ENCODE assay signal across 13 cellular contexts in genomic region chr6:90454835-90455427, GRCh38.
"Had no signal": no experiment of that assay in that cellular context is flagged by ENCODE, and none has a peak within 500 bp of the region (broad histone marks: within the 10 kb centered on the region; RNA-seq: fewer than 3 reads in every experiment).

No MANE protein-coding gene starts in this region.

- ATAC-seq: activated T-cell treated with anti-CD3 and anti-CD28 coated beads, Interleukin-2, amount 50 U/mL, for 4 hours; natural killer cell; stimulated activated effector memory CD8-positive, alpha-beta T cell treated with anti-CD3 and anti-CD28 coated beads, Interleukin-12 subunit alpha, Interleukin-12 subunit beta, amount 100 ng/mL, for 72 hours had no signal

- H3K27me3 ChIP-seq: dorsolateral prefrontal cortex, neutrophil, thyroid gland had no signal

- H3K4me1 ChIP-seq: parathyroid adenoma, thyroid gland had no signal

- H3K36me3 ChIP-seq: left ventricle myocardium inferior, neutrophil, thyroid gland had no signal

- H3K79me2 ChIP-seq: parathyroid adenoma had no signal

- H2AFZ ChIP-seq: parathyroid adenoma had no signal

- H3K9me3 ChIP-seq: left ventricle myocardium inferior, neutrophil, thyroid gland had no signal

- H3K9ac ChIP-seq: parathyroid adenoma had no signal

- H3K4me3 ChIP-seq: dorsolateral prefrontal cortex, left ventricle myocardium inferior, thyroid gland had no signal

- DNase-seq: activated CD4-positive, alpha-beta T cell treated with anti-CD3 and anti-CD28 coated beads, Interleukin-2, amount 50 U/mL, for 48 hours; activated gamma-delta T cell; activated T-cell treated with anti-CD3 and anti-CD28 coated beads, Interleukin-2, amount 50 U/mL, for 4 hours; dorsolateral prefrontal cortex; hippocampal formation; kidney; left ventricle myocardium inferior; mesenchymal stem cell; natural killer cell; thyroid gland had no signal

- H3K27ac ChIP-seq: dorsolateral prefrontal cortex, left ventricle myocardium inferior, neutrophil, parathyroid adenoma, thyroid gland had no signal
